8 cellular contexts compared by ENCODE assay signal in the genomic region with DNA sequence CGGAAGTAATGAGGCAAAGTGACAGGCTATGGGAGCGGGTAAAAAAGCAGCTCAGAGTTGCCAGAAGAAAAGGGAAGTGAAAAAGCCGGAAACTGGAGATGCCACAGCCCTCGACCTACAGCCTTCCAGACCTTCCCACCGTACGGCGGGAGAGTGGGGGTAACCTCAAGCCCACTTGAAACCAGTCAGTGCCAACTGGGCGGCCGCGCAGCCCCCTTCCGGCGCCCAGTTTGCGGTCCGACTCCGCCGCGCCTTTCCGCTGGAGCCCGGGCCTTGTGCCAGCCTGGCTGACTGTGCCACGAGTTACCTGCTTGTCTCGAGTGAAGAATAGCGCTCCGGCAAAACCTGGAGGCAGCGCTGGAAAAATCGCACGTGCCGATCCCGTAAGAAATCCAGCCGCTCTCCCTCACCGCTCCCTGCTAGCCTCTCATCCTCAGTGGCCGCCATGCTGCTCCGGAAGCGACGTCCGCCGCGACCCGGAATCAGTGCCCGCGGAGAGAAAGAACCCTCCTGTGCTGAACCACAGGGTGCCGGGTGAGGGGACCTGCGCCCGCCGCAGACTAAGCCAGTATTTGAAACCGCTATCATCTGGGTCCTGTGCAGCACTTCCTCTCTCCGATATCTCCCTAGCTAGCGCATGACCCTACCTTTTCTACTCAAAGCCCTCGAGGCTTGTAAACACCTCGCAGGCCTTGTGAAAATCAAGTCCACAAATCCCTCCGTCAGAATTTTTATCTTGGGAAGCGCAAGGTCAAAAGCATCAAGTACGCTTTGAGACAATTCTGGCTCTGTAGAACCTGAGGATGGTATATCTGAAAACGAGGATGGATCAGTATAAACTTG. TPM values are rescaled to one million over a fixed set of nuclear protein-coding genes. Genes with fewer than 3 reads are reported as not detected.
A peak's percentile ranks its signal among the peaks of the same experiment; 100 is the strongest.
DNase-seq lines count a peak whose midpoint lies in the region; ATAC-seq and TF ChIP-seq lines count a peak whose summit lies in the region.

Gene PGGT1B (minus strand): TSS at position 473 of the 843 bp plus-strand sequence. CDS start 26 bp downstream, at position 447.

- H3K27ac ChIP-seq in aorta (ENCODE audit: low read depth in 1 of 2, low read length in 2 of 2): peak within 1 kb of the TSS; percentile 36 to 84

- in situ Hi-C loops in astrocyte of the cerebellum (cut with HindIII; ENCODE audit: low sequenced_read_pairs): no loop called here

- intact Hi-C loops in aorta (cut with DNase I): no loop called here

- no peak for TF ChIP-seq CTCF in astrocyte of the cerebellum (IDR thresholded peaks at IDR 0.05; ENCODE audit: low read depth, low read length, missing control alignments)

- H3K9me3 ChIP-seq in aorta (ENCODE audit: control insufficient read depth, low read length): no peaks in the 10 kb centered on the region

- DNase-seq in NCI-H1930 (lab: John Stamatoyannopoulos, UW) (peak; percentile 32 to 39), T-helper 9 cell (peak; percentile 47), astrocyte of the cerebellum (ENCODE audit: low read depth) (peak; percentile 11), hepatic stellate cell (ENCODE audit: low spot score) (peak; percentile 44), renal cortical epithelial cell (ENCODE audit: low read depth) (peak; percentile 46), aorta (peak; percentile 86 to 91)

- H3K4me3 ChIP-seq in astrocyte of the cerebellum (ENCODE audit: low read depth, low read length) (peak within 1 kb of the TSS; percentile 95), aorta (ENCODE audit: low read length in 2 of 2) (peak within 1 kb of the TSS; percentile 96 to 98)

- peaks cover 2 to 3% of the 10 kb centered on the region in 2 donors for H3K4me1 ChIP-seq in aorta (ENCODE audit: control insufficient read depth in 1 of 2, insufficient read depth in 2 of 2, low read length in 2 of 2)

- ATAC-seq in GM18499 (IDR thresholded peaks at IDR 0.05; ENCODE audit: insufficient read depth, unreplicated experiment) (peak; percentile 69), HG02798 (IDR thresholded peaks at IDR 0.05; ENCODE audit: poor library complexity, unreplicated experiment) (peak; percentile 95), aorta (ENCODE audit: low FRiP score) (peak; percentile 95)

- H3K36me3 ChIP-seq in aorta (ENCODE audit: control insufficient read depth in 1 of 2, insufficient read depth in 2 of 2, low read length in 1 of 2): no peaks in the 10 kb centered on the region

- WGBS in aorta, 2 donors: 3% methylated on average over 53 of the region's 53 CpGs

- H3K27me3 ChIP-seq in aorta (ENCODE audit: control insufficient read depth in 1 of 2, insufficient read depth in 2 of 2, low read length in 1 of 2): no peaks in the 10 kb centered on the region

RNA-seq across cellular contexts. Expression of gene PGGT1B, which starts in this region (rescaled TPM):
- total RNA-seq in renal cortical epithelial cell (12.2 and 19.1 TPM in 2 replicates), aorta (10 to 100 TPM; 37.4 to 45.5 TPM)
- 1 to 10 TPM; 3.7 to 3.9 TPM for polyA plus RNA-seq in aorta

Comparison
In these comparisons a context has a peak if more than half of its experiments do, and no peak if none do; other contexts are left out.
1. Peak in every context shown above with its lines: DNase-seq, ATAC-seq, H3K4me3 ChIP-seq and H3K27ac ChIP-seq.
2. DNase-seq: peak in every context shown above with its lines; median percentile 88 in aorta; 47 in T-helper 9 cell; 46 in renal cortical epithelial cell; 44 in hepatic stellate cell; 36 in NCI-H1930; 11 in astrocyte of the cerebellum.